In genomic region chr2:233430091-233430490, GRCh38 we compare ENCODE assay signal across 16 cellular contexts.
DNase-seq lines count a peak whose midpoint lies in the region; ATAC-seq, FAIRE-seq and TF ChIP-seq lines count a peak whose summit lies in the region.
"Had no signal": no experiment of that assay in that cellular context is flagged by ENCODE, and none has a peak within 500 bp of the region (broad histone marks: within the 10 kb centered on the region; RNA-seq: fewer than 3 reads in every experiment).

No MANE protein-coding gene starts in this region.

- no peak for FAIRE-seq in small intestine (lab: Jason Lieb, UNC)

- H3K9me3 ChIP-seq in CD4-positive, CD25-positive, alpha-beta regulatory T cell (ENCODE audit: control insufficient read depth in 2 of 2, low read length in 2 of 2) = no peaks in the 10 kb centered on the region
- peaks cover 24% of the 10 kb centered on the region for H3K9me3 ChIP-seq in mammary epithelial cell (replicated peaks; ENCODE audit: insufficient read depth, low read length)
- no peaks in the 10 kb centered on the region for H3K9me3 ChIP-seq in naive thymus-derived CD4-positive, alpha-beta T cell (ENCODE audit: control insufficient read depth in 2 of 3, low read length in 3 of 3)
- H3K9me3 ChIP-seq in small intestine (ENCODE audit: control insufficient read depth, low read depth) = no peaks in the 10 kb centered on the region
- no peaks in the 10 kb centered on the region for H3K9me3 ChIP-seq in thyroid gland
- H3K9me3 ChIP-seq: Caco-2, right lobe of liver had no signal

- in situ Hi-C loops in mammary epithelial cell (cut with MboI; ENCODE audit: low sequenced_read_pairs in 2 of 2) = no loop called here

- H3K4me3 Mint-ChIP-seq in CD4-positive, CD25-positive, alpha-beta regulatory T cell = no peak overlapping the region
- H3K4me3 Mint-ChIP-seq in naive thymus-derived CD4-positive, alpha-beta T cell = peak overlapping the region in 9 of 10 donors; percentile 6 to 66 (median 49)
- H3K4me3 Mint-ChIP-seq: natural killer cell treated with Interleukin-12 subunit alpha and Interleukin-12 subunit beta and Interleukin-15 and Interleukin-18, amount 100 ng/mL, for 72 hours had no signal

- no peaks in the 10 kb centered on the region for H3K27me3 Mint-ChIP-seq in CD4-positive, CD25-positive, alpha-beta regulatory T cell
- H3K27me3 Mint-ChIP-seq in naive thymus-derived CD4-positive, alpha-beta T cell = no peaks in the 10 kb centered on the region
- H3K27me3 Mint-ChIP-seq: natural killer cell treated with Interleukin-12 subunit alpha and Interleukin-12 subunit beta and Interleukin-15 and Interleukin-18, amount 100 ng/mL, for 72 hours had no signal

- 78% methylated on average over 4 of the region's 4 CpGs for WGBS in mammary epithelial cell (ENCODE audit: low coverage, missing lambda C conversion rate)
- WGBS in small intestine, 3 donors = 55 to 76% (median 76%) methylated on average over 4 of the region's 4 CpGs
- WGBS in thyroid gland, 2 donors = 78 to 84% methylated on average over 4 of the region's 4 CpGs

- TF ChIP-seq CTCF in mammary epithelial cell (conservative IDR thresholded peaks at IDR 0.05 in 1 of 2, IDR thresholded peaks at IDR 0.05 in 1 of 2; ENCODE audit: extremely low read depth in 1 of 2, insufficient read depth in 1 of 2, low read depth in 1 of 2, low read length in 2 of 2) (no peak), thyroid gland (IDR thresholded peaks at IDR 0.05) (no peak)

- H3K4me1 ChIP-seq in CD4-positive, CD25-positive, alpha-beta regulatory T cell (ENCODE audit: control insufficient read depth, insufficient read depth, low read length, poor library complexity, severe bottlenecking) = peaks cover 5% of the 10 kb centered on the region
- H3K4me1 ChIP-seq in mammary epithelial cell (ENCODE audit: insufficient read depth, low read length) = peaks cover 4% of the 10 kb centered on the region
- peaks cover 0 to 55% of the 10 kb centered on the region in 2 donors for H3K4me1 ChIP-seq in naive thymus-derived CD4-positive, alpha-beta T cell (ENCODE audit: control insufficient read depth in 2 of 2, insufficient read depth in 2 of 2, low read length in 2 of 2)
- H3K4me1 ChIP-seq in small intestine (ENCODE audit: control insufficient read depth in 2 of 2, insufficient read depth in 1 of 2, low read depth in 1 of 2, low read length in 1 of 2) = no peaks in the 10 kb centered on the region
- peaks cover 8% of the 10 kb centered on the region in 2 donors for H3K4me1 ChIP-seq in thyroid gland
- H3K4me1 ChIP-seq: Caco-2, right lobe of liver had no signal

- no TSS peak for BruUV-seq in mammary epithelial cell (replicated peaks; lab: Mats Ljungman, UMichigan)

- H3K4me2 ChIP-seq in mammary epithelial cell (ENCODE audit: insufficient read depth, low read depth, low read length) = no peak overlapping the region

- peaks cover 4% of the 10 kb centered on the region for H3K79me2 ChIP-seq in mammary epithelial cell (ENCODE audit: insufficient read depth, low read length)

- H3K4me3 ChIP-seq in CD4-positive, CD25-positive, alpha-beta regulatory T cell (ENCODE audit: low read depth, low read length) = no peak overlapping the region
- H3K4me3 ChIP-seq in mammary epithelial cell (replicated peaks in 1 of 3; ENCODE audit: insufficient read depth in 1 of 3, low read depth in 2 of 3, low read length in 3 of 3) (no peak overlapping the region), small intestine (ENCODE audit: low read depth in 1 of 2, low read length in 2 of 2) (no peak overlapping the region), thyroid gland (replicated peaks in 1 of 3) (no peak overlapping the region)
- no peak overlapping the region for H3K4me3 ChIP-seq in naive thymus-derived CD4-positive, alpha-beta T cell (ENCODE audit: low read length)
- H3K4me3 ChIP-seq: coronary artery, right lobe of liver had no signal

- TF ChIP-seq POLR2A in thyroid gland (IDR thresholded peaks at IDR 0.05) = no peak

- no peak for ATAC-seq in CD4-positive, CD25-positive, alpha-beta regulatory T cell (ENCODE audit: low read depth in 2 of 2)
- ATAC-seq in naive thymus-derived CD4-positive, alpha-beta T cell = no peak
- ATAC-seq in GM21390 (IDR thresholded peaks at IDR 0.05; ENCODE audit: unreplicated experiment) = no peak
- ATAC-seq: natural killer cell treated with Interleukin-12 subunit alpha and Interleukin-12 subunit beta and Interleukin-15 and Interleukin-18, amount 100 ng/mL, for 72 hours had no signal

- H3K27me3 ChIP-seq in CD4-positive, CD25-positive, alpha-beta regulatory T cell (ENCODE audit: control insufficient read depth, insufficient read depth, low read length) = no peaks in the 10 kb centered on the region
- H3K27me3 ChIP-seq in mammary epithelial cell (ENCODE audit: insufficient read depth, low read length) = no peaks in the 10 kb centered on the region
- H3K27me3 ChIP-seq in naive thymus-derived CD4-positive, alpha-beta T cell (ENCODE audit: control insufficient read depth in 2 of 2, insufficient read depth in 2 of 2, low read length in 2 of 2) = no peaks in the 10 kb centered on the region
- H3K27me3 ChIP-seq in small intestine (ENCODE audit: control insufficient read depth in 2 of 2, insufficient read depth in 2 of 2, low read length in 2 of 2) = no peaks in the 10 kb centered on the region
- H3K27me3 ChIP-seq in thyroid gland = no peaks in the 10 kb centered on the region
- H3K27me3 ChIP-seq: right lobe of liver had no signal

- POLR2A ChIA-PET in naive thymus-derived CD4-positive, alpha-beta T cell (lab: Charles Lee) = interaction anchor here (0.6 to 12.5 kb wide), 5 partner anchors 8 to 45 kb away, joined by 3 to 127 read pairs (median 4); no protein-coding TSS in a partner anchor

- no peak overlapping the region for H3K27ac ChIP-seq in CD4-positive, CD25-positive, alpha-beta regulatory T cell (ENCODE audit: insufficient read depth, low read length, poor library complexity, severe bottlenecking)
- H3K27ac ChIP-seq in mammary epithelial cell (ENCODE audit: insufficient read depth, low read depth, low read length) = no peak overlapping the region
- no peak overlapping the region for H3K27ac ChIP-seq in naive thymus-derived CD4-positive, alpha-beta T cell (ENCODE audit: low read depth, low read length)
- no peak overlapping the region for H3K27ac ChIP-seq in small intestine (ENCODE audit: low read depth in 1 of 2, low read length in 1 of 2)
- H3K27ac ChIP-seq in thyroid gland = no peak overlapping the region
- H3K27ac ChIP-seq: coronary artery, right lobe of liver, VCaP had no signal

- peaks cover 0 to 3% (median 0%) of the 10 kb centered on the region in 7 donors for H3K9me3 Mint-ChIP-seq in CD4-positive, CD25-positive, alpha-beta regulatory T cell
- H3K9me3 Mint-ChIP-seq in naive thymus-derived CD4-positive, alpha-beta T cell = peaks cover 0 to 10% (median 0%) of the 10 kb centered on the region in 11 donors

- H3K9ac ChIP-seq in mammary epithelial cell (ENCODE audit: insufficient read depth, low read length) = no peak overlapping the region

- dilution Hi-C loops in mammary epithelial cell (cut with HindIII; ENCODE audit: low sequenced_read_pairs) = loop anchor here (5.0 kb wide), 1 partner anchor 47 kb away; no protein-coding TSS in a partner anchor

- H2AFZ ChIP-seq in mammary epithelial cell (ENCODE audit: low read depth, low read length) = no peak overlapping the region

- peaks cover 57% of the 10 kb centered on the region for H3K36me3 Mint-ChIP-seq in CD4-positive, CD25-positive, alpha-beta regulatory T cell
- H3K36me3 Mint-ChIP-seq in naive thymus-derived CD4-positive, alpha-beta T cell = peaks cover 14 to 63% (median 39%) of the 10 kb centered on the region in 5 donors

- intact Hi-C loops in mammary epithelial cell (cut with micrococcal nuclease) (no loop called here), thyroid gland (cut with DNase I) (no loop called here)
- intact Hi-C loops in naive thymus-derived CD4-positive, alpha-beta T cell (cut with micrococcal nuclease) = loop anchor here in 1 of 2 donors (1.0 kb wide), 1 partner anchor 8 kb away; no protein-coding TSS in a partner anchor

- no peaks in the 10 kb centered on the region for H4K20me1 ChIP-seq in mammary epithelial cell (ENCODE audit: insufficient read depth, low read length)

- CTCF ChIA-PET in mammary epithelial cell (lab: Charles Lee; ENCODE audit: low non-redundant PET) = interaction anchor here (0.6 kb wide), 1 partner anchor 424 kb away, joined by 4 read pairs; no protein-coding TSS in a partner anchor
- CTCF ChIA-PET in naive thymus-derived CD4-positive, alpha-beta T cell (lab: Charles Lee) = interaction anchor here (0.9 to 16.4 kb wide), 2 partner anchors 13 to 25 kb away, joined by 3 to 255 read pairs; no protein-coding TSS in a partner anchor

- no peak for DNase-seq in CD4-positive, CD25-positive, alpha-beta regulatory T cell
- peak; percentile 48 for DNase-seq in HT-29 (ENCODE audit: low spot score)
- peak; percentile 51 for DNase-seq in mammary epithelial cell
- no peak for DNase-seq in naive thymus-derived CD4-positive, alpha-beta T cell
- no peak for DNase-seq in small intestine
- DNase-seq in thyroid gland = no peak
- DNase-seq: activated naive CD4-positive, alpha-beta T cell treated with anti-CD3 and anti-CD28 coated beads, Interleukin-2, amount 50 U/mL, for 16 hours; Caco-2; NCI-H1436 treated with DMSO at 0.1 percent for 48 hours; NCI-H774; right lobe of liver; SHP77 treated with DMSO at 0.1 percent for 48 hours had no signal

- H3K4me1 Mint-ChIP-seq in CD4-positive, CD25-positive, alpha-beta regulatory T cell = peaks cover 20 to 76% (median 42%) of the 10 kb centered on the region in 4 donors
- peaks cover 39 to 91% (median 85%) of the 10 kb centered on the region in 7 donors for H3K4me1 Mint-ChIP-seq in naive thymus-derived CD4-positive, alpha-beta T cell

- peak overlapping the region in 2 of 3 donors; percentile 0 to 41 for H3K27ac Mint-ChIP-seq in CD4-positive, CD25-positive, alpha-beta regulatory T cell
- H3K27ac Mint-ChIP-seq in naive thymus-derived CD4-positive, alpha-beta T cell = peak overlapping the region in 8 of 9 donors; percentile 20 to 90 (median 78)

- H3K36me3 ChIP-seq in CD4-positive, CD25-positive, alpha-beta regulatory T cell (ENCODE audit: control insufficient read depth, insufficient read depth, low read length) = peaks cover 11% of the 10 kb centered on the region
- H3K36me3 ChIP-seq in mammary epithelial cell (ENCODE audit: insufficient read depth, low read length) = no peaks in the 10 kb centered on the region
- H3K36me3 ChIP-seq in naive thymus-derived CD4-positive, alpha-beta T cell (ENCODE audit: control insufficient read depth in 2 of 3, insufficient read depth in 3 of 3, low read length in 3 of 3) = peaks cover 0 to 9% (median 5%) of the 10 kb centered on the region in 3 experiments
- H3K36me3 ChIP-seq in small intestine (ENCODE audit: control insufficient read depth in 2 of 2, insufficient read depth in 2 of 2, low read length in 2 of 2) = no peaks in the 10 kb centered on the region
- no peaks in the 10 kb centered on the region for H3K36me3 ChIP-seq in thyroid gland
- H3K36me3 ChIP-seq: right lobe of liver had no signal

Comparison
In these comparisons a context has a peak if more than half of its experiments do, and no peak if none do; other contexts are left out.
1. DNase-seq: peak in HT-29 (single experiment) and mammary epithelial cell (single experiment); none in CD4-positive, CD25-positive, alpha-beta regulatory T cell (0 of 3), naive thymus-derived CD4-positive, alpha-beta T cell (0 of 9), small intestine (single experiment) and thyroid gland (0 of 2).
2. H3K4me3 Mint-ChIP-seq: peak in naive thymus-derived CD4-positive, alpha-beta T cell (9 of 10); none in CD4-positive, CD25-positive, alpha-beta regulatory T cell (0 of 4).